ENCODE assay signal across 17 cellular contexts in the genomic region with DNA sequence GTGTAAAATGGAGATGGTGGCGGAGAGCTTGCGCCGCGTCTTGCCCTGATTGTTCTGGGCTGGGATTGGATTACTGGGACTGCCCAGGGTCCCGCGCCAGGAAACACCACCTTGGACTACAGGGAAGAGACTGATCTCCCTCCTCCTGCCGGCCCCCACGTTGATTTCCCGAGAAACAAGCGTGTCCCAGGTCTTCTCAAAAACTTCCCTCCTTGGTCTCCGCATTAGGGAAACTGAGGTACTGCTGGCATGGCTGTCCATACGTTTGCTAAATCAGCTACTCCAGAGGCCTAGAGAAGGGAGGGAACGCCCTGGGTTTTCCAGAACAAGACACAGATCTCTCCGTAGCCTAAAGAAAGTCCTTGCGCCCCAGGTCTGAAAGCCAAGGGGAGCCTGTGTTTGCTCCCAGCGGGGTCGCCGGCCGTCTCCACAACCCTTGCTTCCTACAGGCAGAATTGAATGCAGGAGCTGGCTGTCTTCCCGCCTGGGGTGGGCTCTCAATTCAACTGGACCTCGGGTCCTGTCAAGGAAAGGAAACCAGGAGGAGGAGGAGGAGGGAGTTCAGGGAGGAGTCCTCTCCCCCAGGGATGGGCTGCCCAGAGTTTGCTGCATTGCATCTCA. TPM values are rescaled to one million over a fixed set of nuclear protein-coding genes. Genes with fewer than 3 reads are reported as not detected.
"Had no signal": no experiment of that assay in that cellular context is flagged by ENCODE, and none has a peak within 500 bp of the region (broad histone marks: within the 10 kb centered on the region; RNA-seq: fewer than 3 reads in every experiment).

No MANE protein-coding gene starts in this region.

- ATAC-seq: effector memory CD8-positive, alpha-beta T cell; left lung; naive thymus-derived CD8-positive, alpha-beta T cell; psoas muscle had no signal

- H3K27ac Mint-ChIP-seq: activated B cell treated with CpG ODN at 0.5 μM for 24 hours; activated naive CD4-positive, alpha-beta T cell treated with anti-CD3 and anti-CD28 coated beads for 36 hours; dendritic cell treated with granulocyte-macrophage colony-stimulating factor and Interleukin-4, amounts not matched to agents 40 ng/mL and 50 ng/mL, for 4 days; effector memory CD8-positive, alpha-beta T cell had no signal

- H3K9me3 Mint-ChIP-seq: dendritic cell treated with granulocyte-macrophage colony-stimulating factor and Interleukin-4, amounts not matched to agents 40 ng/mL and 50 ng/mL, for 4 days had no signal

- DNase-seq: activated B cell treated with CpG ODN at 0.5 μM for 24 hours; activated CD4-positive, alpha-beta T cell treated with anti-CD3 and anti-CD28 coated beads for 48 hours; activated CD8-positive, alpha-beta memory T cell treated with anti-CD3 and anti-CD28 coated beads for 24 hours; activated naive CD4-positive, alpha-beta T cell treated with anti-CD3 and anti-CD28 coated beads for 36 hours; effector memory CD8-positive, alpha-beta T cell; head of caudate nucleus; left lung; naive thymus-derived CD8-positive, alpha-beta T cell; psoas muscle; sigmoid colon; spleen; stimulated activated CD4-positive, alpha-beta T cell treated with anti-CD3 and anti-CD28 coated beads, Interleukin-1b, Interleukin-23, amount 100 ng/mL, for 48 hours; stimulated activated naive CD4-positive, alpha-beta T cell; transverse colon had no signal

- H3K4me3 Mint-ChIP-seq: activated B cell treated with CpG ODN at 0.5 μM for 24 hours; activated naive CD4-positive, alpha-beta T cell treated with anti-CD3 and anti-CD28 coated beads for 36 hours; dendritic cell treated with granulocyte-macrophage colony-stimulating factor and Interleukin-4, amounts not matched to agents 40 ng/mL and 50 ng/mL, for 4 days; effector memory CD8-positive, alpha-beta T cell; naive thymus-derived CD8-positive, alpha-beta T cell had no signal

RNA-seq across cellular contexts. Expression of a gene that starts 29.3 kb away (rescaled TPM):
- total RNA-seq: activated B cell treated with CpG ODN at 0.5 μM for 24 hours; fibroblast of lung; naive thymus-derived CD8-positive, alpha-beta T cell; omental fat pad; transverse colon had no signal
